1 cellular context compared by ENCODE assay signal in genomic region chr9:92147030-92147853, GRCh38.
TF ChIP-seq lines count a peak whose summit lies in the region.

No MANE protein-coding gene starts in this region.

TF ChIP-seq in K562, 482 proteins besides CTCF, POLR2A, EP300 and RAD21 (continued from another document):
- TF ChIP-seq PCBP2 (IDR thresholded peaks at IDR 0.05; ENCODE audit: low read depth, low read length, poor library complexity, severe bottlenecking) (no peak), PTBP1 (IDR thresholded peaks at IDR 0.05; ENCODE audit: low read depth, low read length) (no peak)
- TF ChIP-seq, protein P1, sequence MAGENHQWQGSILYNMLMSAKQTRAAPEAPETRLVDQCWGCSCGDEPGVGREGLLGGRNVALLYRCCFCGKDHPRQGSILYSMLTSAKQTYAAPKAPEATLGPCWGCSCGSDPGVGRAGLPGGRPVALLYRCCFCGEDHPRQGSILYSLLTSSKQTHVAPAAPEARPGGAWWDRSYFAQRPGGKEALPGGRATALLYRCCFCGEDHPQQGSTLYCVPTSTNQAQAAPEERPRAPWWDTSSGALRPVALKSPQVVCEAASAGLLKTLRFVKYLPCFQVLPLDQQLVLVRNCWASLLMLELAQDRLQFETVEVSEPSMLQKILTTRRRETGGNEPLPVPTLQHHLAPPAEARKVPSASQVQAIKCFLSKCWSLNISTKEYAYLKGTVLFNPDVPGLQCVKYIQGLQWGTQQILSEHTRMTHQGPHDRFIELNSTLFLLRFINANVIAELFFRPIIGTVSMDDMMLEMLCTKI (IDR thresholded peaks at IDR 0.05; ENCODE audit: partially characterized antibody), result no peak
TF ChIP-seq in K562: peak in this region for 138.
